15 cellular contexts compared by ENCODE assay signal in the genomic region with DNA sequence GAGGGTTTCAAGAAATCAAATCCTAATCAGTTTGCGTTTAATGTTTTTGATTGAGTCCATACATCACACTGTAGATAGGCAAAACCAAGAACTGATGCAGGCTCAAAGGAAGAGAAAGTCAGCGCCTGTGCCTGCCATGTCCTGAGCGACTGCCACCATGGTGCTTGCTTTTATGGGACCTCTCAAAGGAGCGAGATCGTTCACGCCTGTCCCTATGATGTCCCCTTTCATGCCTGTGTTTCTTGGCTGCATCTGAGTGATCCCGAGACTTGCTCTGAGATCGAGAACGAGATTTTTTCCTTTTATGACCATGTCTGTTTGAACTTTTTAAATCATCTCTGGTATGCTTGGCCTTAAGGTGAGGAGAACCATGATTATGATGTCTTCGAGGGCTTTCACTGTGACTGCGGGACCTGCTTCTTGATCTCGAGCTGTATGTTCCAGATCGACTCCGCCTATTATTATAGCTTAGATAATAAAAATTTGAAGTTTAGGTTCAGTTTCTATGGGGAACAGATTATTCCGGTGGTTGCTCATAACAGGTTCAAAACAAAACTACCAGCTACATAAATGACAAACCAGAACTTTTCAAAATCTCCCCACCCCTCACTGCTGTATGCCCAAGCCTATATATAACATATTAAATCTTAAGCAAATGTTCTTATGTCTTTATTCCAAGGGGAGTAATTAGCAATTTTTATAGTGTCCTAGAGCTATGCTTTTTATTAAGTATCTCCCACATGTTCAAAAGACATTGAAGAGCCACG. TPM values are rescaled to one million over a fixed set of nuclear protein-coding genes. Genes with fewer than 3 reads are reported as not detected.
DNase-seq lines count a peak whose midpoint lies in the region; ATAC-seq, FAIRE-seq and TF ChIP-seq lines count a peak whose summit lies in the region.
"Had no signal": no experiment of that assay in that cellular context is flagged by ENCODE, and none has a peak within 500 bp of the region (broad histone marks: within the 10 kb centered on the region; RNA-seq: fewer than 3 reads in every experiment).

No MANE protein-coding gene starts in this region.

- TF ChIP-seq EP300 in HepG2 (IDR thresholded peaks at IDR 0.05; ENCODE audit: low read depth in 2 of 2, low read length in 2 of 2), result no peak
- no peak for TF ChIP-seq EP300 in HepG2 (CRISPR knock-in tag; IDR thresholded peaks at IDR 0.05; ENCODE audit: borderline replicate concordance)

- 97% methylated on average over 14 of the region's 16 CpGs for WGBS in HepG2 (ENCODE audit: low lambda C conversion rate)

- TF ChIP-seq RAD21 in HepG2 (CRISPR knock-in tag; IDR thresholded peaks at IDR 0.05), result no peak

- in situ Hi-C loops in HepG2 (cut with HindIII; ENCODE audit: extremely low pct_ligation_motif_present, low pct_unique_long_range_greater_than_20kb), result no loop called here

- POLR2A ChIA-PET in HepG2 (lab: Yijun Ruan, JAX), result interaction anchor here (0.9 to 2.1 kb wide), 4 partner anchors 8 to 59 kb away, joined by 3 to 6 read pairs (median 4); partner anchors contain the start of gene CCNL1
- POLR2A ChIA-PET in RWPE1 (lab: Yijun Ruan, JAX; ENCODE audit: low non-redundant PET), result no interaction called here

- H3K9ac ChIP-seq in DND-41 (ENCODE audit: low read depth, low read length), result no peak overlapping the region
- no peak overlapping the region for H3K9ac ChIP-seq in SK-N-MC (ENCODE audit: insufficient read length)
- H3K9ac ChIP-seq in HepG2 (ENCODE audit: insufficient read depth, low read depth, low read length), result no peak overlapping the region
- H3K9ac ChIP-seq: BLaER1 had no signal

- H3K27ac ChIP-seq in DND-41 (ENCODE audit: low read length), result no peak overlapping the region
- peak overlapping the region; percentile 67; the same call in 1 of the 2 replicates for H3K27ac ChIP-seq in SK-N-MC
- no peak overlapping the region for H3K27ac ChIP-seq in HepG2 (ENCODE audit: extremely low read length, insufficient read depth, low read length)
- no peak overlapping the region for H3K27ac ChIP-seq in RWPE1
- H3K27ac ChIP-seq: BLaER1, hepatocyte, left ventricle myocardium inferior, vagina had no signal

- H4K20me1 ChIP-seq in DND-41 (ENCODE audit: insufficient read depth, low read length) (peaks cover 36% of the 10 kb centered on the region; the same call in 1 of the 2 replicates), HepG2 (ENCODE audit: insufficient read depth, low read length) (peaks cover 17% of the 10 kb centered on the region)

- TF ChIP-seq CTCF in DND-41 (IDR thresholded peaks at IDR 0.05; ENCODE audit: borderline replicate concordance, extremely low read depth, low read length, poor library complexity, severe bottlenecking) (no peak), HepG2 (CRISPR knock-in tag; IDR thresholded peaks at IDR 0.05) (no peak), RWPE1 (conservative IDR thresholded peaks at IDR 0.05; ENCODE audit: low read depth) (no peak)

- no peak for FAIRE-seq in HepG2 (lab: Jason Lieb, UNC)

- intact Hi-C loops in HepG2 (cut with micrococcal nuclease; ENCODE audit: unreplicated experiment), result no loop called here

- DNase-seq in DND-41 (no peak), SK-N-MC (ENCODE audit: low read depth, low spot score) (no peak), HepG2 (ENCODE audit: low spot score) (no peak), NCI-H2107 treated with DMSO at 0.1 percent for 48 hours (lab: John Stamatoyannopoulos, UW; ENCODE audit: unreplicated experiment) (no peak), NCI-H82 (lab: John Stamatoyannopoulos, UW) (no peak), RWPE1 (ENCODE audit: low spot score) (no peak)
- DNase-seq: dermis blood vessel endothelial cell, left ventricle myocardium inferior, right cardiac atrium had no signal

- H2AFZ ChIP-seq in DND-41 (ENCODE audit: low read depth, low read length) (no peak overlapping the region), HepG2 (ENCODE audit: low read length) (no peak overlapping the region)
- H2AFZ ChIP-seq: hepatocyte had no signal

- ATAC-seq in DND-41 (ENCODE audit: insufficient read depth, low read depth) (peak; percentile 14; the same call in 1 of the 3 replicates), GM19351 (IDR thresholded peaks at IDR 0.05; ENCODE audit: unreplicated experiment) (peak; percentile 56), HepG2 (peak; percentile 9; the same call in 2 of the 3 replicates), HG02970 (IDR thresholded peaks at IDR 0.05; ENCODE audit: low FRiP score, unreplicated experiment) (no peak)

- H3K79me2 ChIP-seq in DND-41 (ENCODE audit: insufficient read depth, low read length) (peaks cover 26% of the 10 kb centered on the region), HepG2 (ENCODE audit: insufficient read depth, low read length) (peaks cover 8% of the 10 kb centered on the region)

- H3K27me3 ChIP-seq in DND-41 (ENCODE audit: insufficient read depth, low read length, poor library complexity) (no peaks in the 10 kb centered on the region), HepG2 (ENCODE audit: control insufficient read depth in 1 of 2, insufficient read depth in 2 of 2, low read length in 2 of 2) (no peaks in the 10 kb centered on the region; a peak in 1 of 5 replicates)
- H3K27me3 ChIP-seq: BLaER1, hepatocyte, vagina had no signal

- H3K4me1 ChIP-seq in DND-41 (ENCODE audit: insufficient read depth, low read length) (no peaks in the 10 kb centered on the region; the same call in 1 of the 2 replicates), HepG2 (ENCODE audit: insufficient read depth, low read length) (0 out of 2 replicates have a peak, but pooled peaks cover 10% of the 10 kb centered on the region)
- H3K4me1 ChIP-seq: BLaER1, HAP-1, vagina had no signal

- TF ChIP-seq POLR2A in HepG2 (IDR thresholded peaks at IDR 0.05; ENCODE audit: insufficient read depth in 1 of 2, low read depth in 2 of 2, low read length in 2 of 2), result 0 out of 4 replicates have a peak, but pooled peaks of 1 of the 2 experiments have one; percentile 25

- H3K36me3 ChIP-seq in DND-41 (ENCODE audit: insufficient read depth, low read length), result peaks cover 99% of the 10 kb centered on the region
- peaks cover 97% of the 10 kb centered on the region for H3K36me3 ChIP-seq in SK-N-MC (ENCODE audit: insufficient read depth, low read length)
- H3K36me3 ChIP-seq in HepG2 (replicated peaks in 1 of 2; ENCODE audit: control insufficient read depth in 1 of 2, insufficient read depth in 2 of 2, low read length in 2 of 2), result peaks cover 16 to 66% of the 10 kb centered on the region in 2 experiments

- no peak overlapping the region; the same call in 1 of the 2 replicates for H3K4me2 ChIP-seq in DND-41 (ENCODE audit: insufficient read depth, low read length)
- H3K4me2 ChIP-seq in HepG2 (ENCODE audit: low read depth, low read length), result no peak overlapping the region
- H3K4me2 ChIP-seq: BLaER1, hepatocyte had no signal

- H3K4me3 ChIP-seq in DND-41 (ENCODE audit: low read depth in 1 of 2, low read length in 2 of 2) (no peak overlapping the region), SK-N-MC (no peak overlapping the region), HepG2 (replicated peaks in 1 of 3; ENCODE audit: insufficient read depth in 1 of 3, low read depth in 2 of 3, low read length in 3 of 3) (no peak overlapping the region)
- H3K4me3 ChIP-seq: BLaER1, HAP-1, hepatocyte, left ventricle myocardium inferior, vagina had no signal

- H3K9me3 ChIP-seq in DND-41 (ENCODE audit: insufficient read depth, low read length, severe bottlenecking), result no peaks in the 10 kb centered on the region
- H3K9me3 ChIP-seq in SK-N-MC (ENCODE audit: low read depth, low read length), result no peaks in the 10 kb centered on the region
- H3K9me3 ChIP-seq in HepG2 (ENCODE audit: low read length), result no peaks in the 10 kb centered on the region
- H3K9me3 ChIP-seq: BLaER1, HAP-1, left ventricle myocardium inferior, vagina had no signal

- CTCF ChIA-PET in HepG2 (lab: Yijun Ruan, JAX; ENCODE audit: low intra/inter-chr PET ratio, low total read pairs) (no interaction called here), RWPE1 (lab: Yijun Ruan, JAX) (interaction anchor here (0.6 kb wide), 1 partner anchor 48 kb away, joined by 5 read pairs; no protein-coding TSS in a partner anchor)

- no TSS peak for BruUV-seq in HepG2 (replicated peaks; lab: Mats Ljungman, UMichigan)

TF ChIP-seq in HepG2, 621 proteins besides CTCF, POLR2A, EP300 and RAD21:
- TF ChIP-seq HNRNPK (IDR thresholded peaks at IDR 0.05; ENCODE audit: low read depth, low read length, poor library complexity, severe bottlenecking) (no peak), ZNF816 (CRISPR knock-in tag; IDR thresholded peaks at IDR 0.05; ENCODE audit: borderline replicate concordance) (no peak), POLR2AphosphoS2 (IDR thresholded peaks at IDR 0.05; ENCODE audit: low read depth, low read length) (peak; percentile 72; the same call in 1 of the 2 replicates), POLR2AphosphoS5 (IDR thresholded peaks at IDR 0.05; ENCODE audit: low read depth, low read length) (0 out of 2 replicates have a peak, but pooled peaks have one; percentile 15), POLR2G (IDR thresholded peaks at IDR 0.05; ENCODE audit: low read depth, low read length) (peak; percentile 46; the same call in 1 of the 2 replicates), RBM22 (optimal IDR thresholded peaks at IDR 0.05; ENCODE audit: low read length) (peak; percentile 89)

RNA-seq across cellular contexts. Expression of gene CCNL1, which starts 11.6 kb away (rescaled TPM):
- total RNA-seq in HepG2 (2016; rRNA removed; fragmentation: Illumina TruSeq; extraction: Trizol), result 23.5 and 151 TPM in 2 replicates
- 18.9 and 19.9 TPM in 2 replicates for total RNA-seq in HepG2 (2016; cell fraction: cytosol; rRNA removed; fragmentation: Illumina TruSeq; extraction: Trizol; ENCODE audit: low read depth)
- total RNA-seq in HepG2 (2016; cell fraction: insoluble cytoplasmic fraction; rRNA removed; fragmentation: Illumina TruSeq; extraction: Trizol), result 22.0 and 151 TPM in 2 replicates
- 19.5 and 22.9 TPM in 2 replicates for total RNA-seq in HepG2 (2016; cell fraction: membrane; rRNA removed; fragmentation: Illumina TruSeq; extraction: Trizol)
- total RNA-seq in HepG2 (2016; cell fraction: nucleus; rRNA removed; fragmentation: Illumina TruSeq; extraction: Trizol), result 552 TPM in 2 replicates
- polyA plus RNA-seq in HepG2 (2011; rRNA removed), result 303 and 309 TPM in 2 replicates
- 35.9 and 39.3 TPM in 2 replicates for polyA plus RNA-seq in HepG2 (2011; cell fraction: cytosol; rRNA removed)
- polyA plus RNA-seq in HepG2 (2011; cell fraction: nucleus; rRNA removed), result 1,033 and 1,155 TPM in 2 replicates
- polyA plus RNA-seq in HepG2 (2012), result 118 and 121 TPM in 2 replicates
- polyA plus RNA-seq in HepG2 (2016; cell fraction: cytosol; fragmentation: Illumina TruSeq; extraction: Trizol; ENCODE audit: low read depth), result 4.9 and 6.1 TPM in 2 replicates
- 26.1 and 28.4 TPM in 2 replicates for polyA plus RNA-seq in HepG2 (2016; cell fraction: insoluble cytoplasmic fraction; fragmentation: Illumina TruSeq; extraction: Trizol; ENCODE audit: low read depth)
- polyA plus RNA-seq in HepG2 (2016; cell fraction: membrane; fragmentation: Illumina TruSeq; extraction: Trizol; ENCODE audit: low read depth), result 6.6 and 9.0 TPM in 2 replicates
- polyA plus RNA-seq in HepG2 (2016; cell fraction: nucleus; fragmentation: Illumina TruSeq; extraction: Trizol; ENCODE audit: insufficient read depth, low read depth), result 607 and 612 TPM in 2 replicates
- 138 and 193 TPM in 2 replicates for polyA minus RNA-seq in HepG2 (2011; rRNA and poly(A)+ RNA removed; ENCODE audit: low replicate concordance)
- polyA minus RNA-seq in HepG2 (2011; cell fraction: cytosol; rRNA and poly(A)+ RNA removed), result 30.6 and 49.5 TPM in 2 replicates
- 1,410 and 1,557 TPM in 2 replicates for polyA minus RNA-seq in HepG2 (2011; cell fraction: nucleus; rRNA and poly(A)+ RNA removed)
